ENCODE assay signal across 1 cellular context in genomic region chr1:8870605-8871538, GRCh38.
A peak's percentile ranks its signal among the peaks of the same experiment; 100 is the strongest.
TF ChIP-seq lines count a peak whose summit lies in the region.

No MANE protein-coding gene starts in this region.

TF ChIP-seq in K562, 482 proteins besides CTCF, POLR2A, EP300 and RAD21 (continued from another document):
- TF ChIP-seq CEBPG (CRISPR knock-in tag; IDR thresholded peaks at IDR 0.05) (peak; percentile 43; the same call in 1 of the 2 replicates), CEBPG (tag; conservative IDR thresholded peaks at IDR 0.05 in 1 of 2, IDR thresholded peaks at IDR 0.05 in 1 of 2) (no peak), POLR2AphosphoS5 (IDR thresholded peaks at IDR 0.05; ENCODE audit: control insufficient read depth, insufficient read depth, low read depth, low read length) (peak; percentile 40; the same call in 1 of the 2 replicates), ATF4 (CRISPR knock-in tag; IDR thresholded peaks at IDR 0.05) (no peak), BHLHE40 (IDR thresholded peaks at IDR 0.05; ENCODE audit: low read length) (no peak), SUPT5H (IDR thresholded peaks at IDR 0.05) (0 out of 2 replicates have a peak, but pooled peaks have one; percentile 47), CEBPB (tag; IDR thresholded peaks at IDR 0.05) (0 out of 2 replicates have a peak, but pooled peaks have one; percentile 8), RBM25 (IDR thresholded peaks at IDR 0.05; ENCODE audit: low read depth, low read length, severe bottlenecking) (no peak), XRCC5 (IDR thresholded peaks at IDR 0.05; ENCODE audit: low read depth, low read length) (no peak), ZNF780A (CRISPR knock-in tag; IDR thresholded peaks at IDR 0.05) (no peak), RBFOX2 (IDR thresholded peaks at IDR 0.05; ENCODE audit: low read depth, low read length) (peak; percentile 66), NFATC3 (IDR thresholded peaks at IDR 0.05) (no peak), PREB (CRISPR knock-in tag; IDR thresholded peaks at IDR 0.05) (0 out of 2 replicates have a peak, but pooled peaks have one; percentile 60), TEAD1 (CRISPR knock-in tag; IDR thresholded peaks at IDR 0.05) (0 out of 4 replicates have a peak, but pooled peaks of 1 of the 2 experiments have one; percentile 12), RBM15 (IDR thresholded peaks at IDR 0.05; ENCODE audit: insufficient read depth, low read length) (no peak), POU5F1 (IDR thresholded peaks at IDR 0.05; ENCODE audit: borderline replicate concordance, low read depth, low read length, partially characterized antibody) (no peak)
